In genomic region chr10:118045842-118046490, GRCh38 we compare ENCODE assay signal across 8 cellular contexts. TPM values are rescaled to one million over a fixed set of nuclear protein-coding genes. Genes with fewer than 3 reads are reported as not detected.
DNase-seq lines count a peak whose midpoint lies in the region; TF ChIP-seq lines count a peak whose summit lies in the region.

No MANE protein-coding gene starts in this region.

- H3K9me3 ChIP-seq in HAP-1 (no peaks in the 10 kb centered on the region), liver (ENCODE audit: control insufficient read depth in 4 of 4, low read length in 3 of 4) (no peaks in the 10 kb centered on the region)

- in situ Hi-C loops in HAP-1 (cut with MboI; ENCODE audit: low sequenced_read_pairs), result no loop called here

- peak; percentile 51 for DNase-seq in GM04504 (ENCODE audit: low read depth)
- peak; percentile 47 to 57 for DNase-seq in HAP-1 (ENCODE audit: low spot score in 2 of 2)
- DNase-seq in M059J (ENCODE audit: low read depth), result peak; percentile 73
- peak; percentile 0 for DNase-seq in activated CD4-positive, CD25-positive, alpha-beta regulatory T cell treated with anti-CD3 and anti-CD28 coated beads, Interleukin-2, amount 50 U/mL, for 16 hours (ENCODE audit: low read depth, low spot score)
- peak; percentile 50 for DNase-seq in dermis blood vessel endothelial cell
- peak; percentile 3 for DNase-seq in stimulated activated CD8-positive, alpha-beta memory T cell treated with anti-CD3 and anti-CD28 coated beads, Interleukin-15, amount 100 ng/mL, for 1 hour (ENCODE audit: low read depth)
- DNase-seq in SKM-1 treated with dmso at 0.1 percent for 144 hours (lab: John Stamatoyannopoulos, UW; ENCODE audit: unreplicated experiment), result no peak

- 1% methylated on average over 24 of the region's 24 CpGs for WGBS in liver

- peak overlapping the region; percentile 75 to 78 for H3K27ac ChIP-seq in liver (ENCODE audit: low read depth in 1 of 2, low read length in 2 of 2)

- H3K36me3 ChIP-seq in HAP-1 (replicated peaks) (no peaks in the 10 kb centered on the region), liver (ENCODE audit: control insufficient read depth in 4 of 4, insufficient read depth in 3 of 4, low read depth in 1 of 4, low read length in 3 of 4) (no peaks in the 10 kb centered on the region)

- no peak for TF ChIP-seq CTCF in liver (IDR thresholded peaks at IDR 0.05; ENCODE audit: low read depth, low read length, missing input control)

- no peaks in the 10 kb centered on the region for H3K27me3 ChIP-seq in HAP-1 (ENCODE audit: low read depth)
- no peaks in the 10 kb centered on the region for H3K27me3 ChIP-seq in liver (ENCODE audit: control insufficient read depth in 4 of 4, insufficient read depth in 4 of 4, low read length in 3 of 4)

- peak overlapping the region in 1 of 2 donors; percentile 61 for H3K9ac ChIP-seq in liver (ENCODE audit: low read depth in 1 of 2, low read length in 2 of 2)

- H3K4me3 ChIP-seq in HAP-1 (peak overlapping the region; percentile 61), liver (ENCODE audit: low read depth in 1 of 3, low read length in 3 of 3) (peak overlapping the region; percentile 67 to 89 (median 74))

- no peak for TF ChIP-seq RAD21 in liver (IDR thresholded peaks at IDR 0.05)

- H3K4me1 ChIP-seq in HAP-1 (peaks cover 17% of the 10 kb centered on the region), liver (ENCODE audit: control insufficient read depth in 4 of 4, insufficient read depth in 4 of 4, low read length in 3 of 4) (peaks cover 3 to 27% (median 10%) of the 10 kb centered on the region in 4 donors)

TF ChIP-seq in liver, 16 proteins besides CTCF, POLR2A, EP300 and RAD21:
- TF ChIP-seq NR2F2 (IDR thresholded peaks at IDR 0.05) (no peak), REST (IDR thresholded peaks at IDR 0.05) (no peak)

RNA-seq across cellular contexts. Expression of gene RAB11FIP2, which starts 0.8 kb away (rescaled TPM):
- total RNA-seq in M059J (2014; rRNA removed; shearing (Covaris generic)), result 7.4 and 9.7 TPM in 2 replicates
- total RNA-seq in dermis blood vessel endothelial cell (11.1 TPM in 2 replicates), liver (10 to 100 TPM in 1 of 2 donors, 1 to 10 TPM in 1; 8.0 to 11.5 TPM)
- 1 to 10 TPM; 3.0 to 4.0 TPM for polyA plus RNA-seq in liver
